1 cellular context compared by ENCODE assay signal in genomic region chr10:80173441-80173840, GRCh38.
TF ChIP-seq lines count a peak whose summit lies in the region.

No MANE protein-coding gene starts in this region.

TF ChIP-seq in HepG2, 621 proteins besides CTCF, POLR2A, EP300 and RAD21:
- TF ChIP-seq, protein P1, sequence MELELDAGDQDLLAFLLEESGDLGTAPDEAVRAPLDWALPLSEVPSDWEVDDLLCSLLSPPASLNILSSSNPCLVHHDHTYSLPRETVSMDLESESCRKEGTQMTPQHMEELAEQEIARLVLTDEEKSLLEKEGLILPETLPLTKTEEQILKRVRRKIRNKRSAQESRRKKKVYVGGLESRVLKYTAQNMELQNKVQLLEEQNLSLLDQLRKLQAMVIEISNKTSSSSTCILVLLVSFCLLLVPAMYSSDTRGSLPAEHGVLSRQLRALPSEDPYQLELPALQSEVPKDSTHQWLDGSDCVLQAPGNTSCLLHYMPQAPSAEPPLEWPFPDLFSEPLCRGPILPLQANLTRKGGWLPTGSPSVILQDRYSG (CRISPR knock-in tag; IDR thresholded peaks at IDR 0.05), result no peak
- TF ChIP-seq KDM3A (CRISPR knock-in tag; IDR thresholded peaks at IDR 0.05; ENCODE audit: low read depth), result no peak
TF ChIP-seq in HepG2: peak in this region for 0.
